ENCODE assay signal across 8 cellular contexts in genomic region chr3:39177708-39178332, GRCh38. TPM values are rescaled to one million over a fixed set of nuclear protein-coding genes. Genes with fewer than 3 reads are reported as not detected.
DNase-seq lines count a peak whose midpoint lies in the region; ATAC-seq and TF ChIP-seq lines count a peak whose summit lies in the region.

No MANE protein-coding gene starts in this region.

- H3K9me3 ChIP-seq in right atrium auricular region, result no peaks in the 10 kb centered on the region
- no peaks in the 10 kb centered on the region for H3K9me3 ChIP-seq in upper lobe of left lung

- H3K36me3 ChIP-seq in right atrium auricular region (no peaks in the 10 kb centered on the region), upper lobe of left lung (no peaks in the 10 kb centered on the region)

- H3K4me3 ChIP-seq in AG09309 (ENCODE audit: control insufficient read depth, low read depth, low read length), result peak overlapping the region; percentile 51
- H3K4me3 ChIP-seq in right atrium auricular region, result peak overlapping the region; percentile 36 to 45
- peak overlapping the region in 3 of 4 donors; percentile 34 to 47 (median 45) for H3K4me3 ChIP-seq in upper lobe of left lung

- TF ChIP-seq CTCF in AG09309 (IDR thresholded peaks at IDR 0.05; ENCODE audit: control insufficient read depth, insufficient read depth, low read depth, low read length, missing control alignments) (no peak), right atrium auricular region (IDR thresholded peaks at IDR 0.05) (no peak), progenitor cell of endocrine pancreas (IDR thresholded peaks at IDR 0.05; ENCODE audit: unreplicated experiment) (no peak), upper lobe of left lung (IDR thresholded peaks at IDR 0.05) (no peak)

- H3K27me3 Mint-ChIP-seq in progenitor cell of endocrine pancreas, result peaks cover 3% of the 10 kb centered on the region

- H3K36me3 Mint-ChIP-seq in progenitor cell of endocrine pancreas (ENCODE audit: insufficient read depth), result no peaks in the 10 kb centered on the region

- TF ChIP-seq EP300 in upper lobe of left lung (IDR thresholded peaks at IDR 0.05), result peak; percentile 82 to 91 (median 84)

- peak overlapping the region; percentile 84 to 94 for H3K27ac ChIP-seq in right atrium auricular region
- peak overlapping the region; percentile 87 to 94 (median 94) for H3K27ac ChIP-seq in upper lobe of left lung

- ATAC-seq in GM19023 (IDR thresholded peaks at IDR 0.05; ENCODE audit: unreplicated experiment) (peak; percentile 29), upper lobe of left lung (ENCODE audit: low FRiP score in 2 of 2) (peak; percentile 77 to 84)

- DNase-seq in AG09309 (ENCODE audit: low read depth) (peak; percentile 83), M059J (ENCODE audit: low read depth) (peak; percentile 93), T-helper 2 cell (peak; percentile 42 to 72 (median 57)), anterior cingulate cortex (lab: John Stamatoyannopoulos, UW) (peak in 55 of 58 donors; percentile 16 to 92 (median 68)), right atrium auricular region (ENCODE audit: low spot score) (peak; percentile 95), progenitor cell of endocrine pancreas (ENCODE audit: low spot score, unreplicated experiment) (peak; percentile 33), upper lobe of left lung (peak; percentile 95)

- WGBS in upper lobe of left lung, 2 donors, result 1% methylated on average over 26 to 29 of the region's 32 CpGs

- TF ChIP-seq POLR2A in upper lobe of left lung (IDR thresholded peaks at IDR 0.05), result peak in 3 of 4 donors; percentile 73 to 82 (median 79)

- H3K4me3 Mint-ChIP-seq in progenitor cell of endocrine pancreas (ENCODE audit: low read depth), result peak overlapping the region; percentile 72

- no peaks in the 10 kb centered on the region for H3K9me3 Mint-ChIP-seq in progenitor cell of endocrine pancreas (ENCODE audit: low read depth)

- H3K4me1 ChIP-seq in right atrium auricular region (peaks cover 0 to 59% of the 10 kb centered on the region in 2 donors), upper lobe of left lung (peaks cover 48 to 61% (median 55%) of the 10 kb centered on the region in 4 donors)

- peak overlapping the region; percentile 98 for H3K27ac Mint-ChIP-seq in progenitor cell of endocrine pancreas

- peaks cover 34% of the 10 kb centered on the region for H3K4me1 Mint-ChIP-seq in progenitor cell of endocrine pancreas (ENCODE audit: low read depth)

- no peaks in the 10 kb centered on the region for H3K27me3 ChIP-seq in right atrium auricular region
- no peaks in the 10 kb centered on the region for H3K27me3 ChIP-seq in upper lobe of left lung

RNA-seq across cellular contexts. Expression of gene XIRP1, which starts 14.6 kb away (rescaled TPM):
- total RNA-seq in M059J (2014; rRNA removed; shearing (Covaris generic)), result 0.12 and 0.59 TPM in 2 replicates
- total RNA-seq in right atrium auricular region, result 1,000 to 10,000 TPM in 1 of 2 donors, 100 to 1,000 TPM in 1; 319 to 1,274 TPM
- 0.16 TPM in 1 of 2 replicates, not detected in the other for total RNA-seq in progenitor cell of endocrine pancreas
- total RNA-seq in upper lobe of left lung, result 1 to 10 TPM in 1 of 6 donors, under 1 TPM in 2, not detected in 3; 0.07 to 1.2 (median 0.10) TPM

RNA-seq across cellular contexts. Expression of gene CSRNP1, which starts 24.4 kb away (rescaled TPM):
- total RNA-seq in M059J (2014; rRNA removed; shearing (Covaris generic)), result 6.0 and 12.6 TPM in 2 replicates
- total RNA-seq in right atrium auricular region, result 10 to 100 TPM; 48.0 to 49.5 TPM
- total RNA-seq in progenitor cell of endocrine pancreas, result 6.6 and 6.7 TPM in 2 replicates
- total RNA-seq in upper lobe of left lung, result 100 to 1,000 TPM in 1 of 6 donors, 10 to 100 TPM in 5; 32.5 to 128 (median 82.4) TPM

Comparison
In these comparisons a context has a peak if more than half of its experiments do, and no peak if none do; other contexts are left out.
1. Peak in every context shown above with its lines: DNase-seq, ATAC-seq, H3K4me3 ChIP-seq and H3K27ac ChIP-seq.
2. DNase-seq: peak in every context shown above with its lines; median percentile 95 in right atrium auricular region; 95 in upper lobe of left lung; 93 in M059J; 83 in AG09309; 68 in anterior cingulate cortex; 57 in T-helper 2 cell; 33 in progenitor cell of endocrine pancreas.
3. RNA of gene XIRP1, which starts 14.6 kb away (total RNA-seq): 319 to 1,274 TPM in right atrium auricular region; 0.12 to 0.59 TPM in M059J, 0.07 to 1.2 TPM in upper lobe of left lung and 0.16 TPM in progenitor cell of endocrine pancreas; every median in the first group is over 100 times any median in the second.